Comparison of ENCODE assay signal across 1 cellular context in the genomic region with DNA sequence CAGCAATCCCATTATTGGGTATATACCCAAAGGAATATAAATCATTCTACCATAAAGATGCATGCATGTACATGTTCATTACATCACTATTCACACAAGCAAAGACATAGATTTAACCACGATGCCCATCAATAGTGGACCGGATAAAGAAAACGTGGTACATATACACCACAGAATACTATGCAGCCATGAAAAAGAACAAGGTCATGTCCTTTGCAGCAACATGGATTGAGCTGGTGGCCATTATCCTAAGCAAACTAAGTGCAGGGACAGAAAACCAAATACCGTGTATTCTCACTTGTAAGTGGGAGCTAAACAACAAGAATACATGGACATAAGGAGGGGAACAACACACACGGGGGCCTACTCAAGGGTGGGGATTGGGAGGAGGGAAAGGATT.
TF ChIP-seq lines count a peak whose summit lies in the region.

No MANE protein-coding gene starts in this region.

TF ChIP-seq in K562, 482 proteins besides CTCF, POLR2A, EP300 and RAD21:
- TF ChIP-seq, protein P1, sequence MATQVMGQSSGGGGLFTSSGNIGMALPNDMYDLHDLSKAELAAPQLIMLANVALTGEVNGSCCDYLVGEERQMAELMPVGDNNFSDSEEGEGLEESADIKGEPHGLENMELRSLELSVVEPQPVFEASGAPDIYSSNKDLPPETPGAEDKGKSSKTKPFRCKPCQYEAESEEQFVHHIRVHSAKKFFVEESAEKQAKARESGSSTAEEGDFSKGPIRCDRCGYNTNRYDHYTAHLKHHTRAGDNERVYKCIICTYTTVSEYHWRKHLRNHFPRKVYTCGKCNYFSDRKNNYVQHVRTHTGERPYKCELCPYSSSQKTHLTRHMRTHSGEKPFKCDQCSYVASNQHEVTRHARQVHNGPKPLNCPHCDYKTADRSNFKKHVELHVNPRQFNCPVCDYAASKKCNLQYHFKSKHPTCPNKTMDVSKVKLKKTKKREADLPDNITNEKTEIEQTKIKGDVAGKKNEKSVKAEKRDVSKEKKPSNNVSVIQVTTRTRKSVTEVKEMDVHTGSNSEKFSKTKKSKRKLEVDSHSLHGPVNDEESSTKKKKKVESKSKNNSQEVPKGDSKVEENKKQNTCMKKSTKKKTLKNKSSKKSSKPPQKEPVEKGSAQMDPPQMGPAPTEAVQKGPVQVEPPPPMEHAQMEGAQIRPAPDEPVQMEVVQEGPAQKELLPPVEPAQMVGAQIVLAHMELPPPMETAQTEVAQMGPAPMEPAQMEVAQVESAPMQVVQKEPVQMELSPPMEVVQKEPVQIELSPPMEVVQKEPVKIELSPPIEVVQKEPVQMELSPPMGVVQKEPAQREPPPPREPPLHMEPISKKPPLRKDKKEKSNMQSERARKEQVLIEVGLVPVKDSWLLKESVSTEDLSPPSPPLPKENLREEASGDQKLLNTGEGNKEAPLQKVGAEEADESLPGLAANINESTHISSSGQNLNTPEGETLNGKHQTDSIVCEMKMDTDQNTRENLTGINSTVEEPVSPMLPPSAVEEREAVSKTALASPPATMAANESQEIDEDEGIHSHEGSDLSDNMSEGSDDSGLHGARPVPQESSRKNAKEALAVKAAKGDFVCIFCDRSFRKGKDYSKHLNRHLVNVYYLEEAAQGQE (CRISPR knock-in tag; IDR thresholded peaks at IDR 0.05; ENCODE audit: low read depth), result no peak
- TF ChIP-seq, protein P2, sequence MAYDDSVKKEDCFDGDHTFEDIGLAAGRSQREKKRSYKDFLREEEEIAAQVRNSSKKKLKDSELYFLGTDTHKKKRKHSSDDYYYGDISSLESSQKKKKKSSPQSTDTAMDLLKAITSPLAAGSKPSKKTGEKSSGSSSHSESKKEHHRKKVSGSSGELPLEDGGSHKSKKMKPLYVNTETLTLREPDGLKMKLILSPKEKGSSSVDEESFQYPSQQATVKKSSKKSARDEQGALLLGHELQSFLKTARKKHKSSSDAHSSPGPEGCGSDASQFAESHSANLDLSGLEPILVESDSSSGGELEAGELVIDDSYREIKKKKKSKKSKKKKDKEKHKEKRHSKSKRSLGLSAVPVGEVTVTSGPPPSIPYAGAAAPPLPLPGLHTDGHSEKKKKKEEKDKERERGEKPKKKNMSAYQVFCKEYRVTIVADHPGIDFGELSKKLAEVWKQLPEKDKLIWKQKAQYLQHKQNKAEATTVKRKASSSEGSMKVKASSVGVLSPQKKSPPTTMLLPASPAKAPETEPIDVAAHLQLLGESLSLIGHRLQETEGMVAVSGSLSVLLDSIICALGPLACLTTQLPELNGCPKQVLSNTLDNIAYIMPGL (CRISPR knock-in tag; IDR thresholded peaks at IDR 0.05), result peak; percentile 15; the same call in 1 of the 2 replicates
- TF ChIP-seq ATF3 (IDR thresholded peaks at IDR 0.05) (no peak), ATF3 (CRISPR knock-in tag; conservative IDR thresholded peaks at IDR 0.05) (0 out of 2 replicates have a peak, but pooled peaks have one; percentile 4)
TF ChIP-seq in K562: peak in this region for 2.
